27 cellular contexts compared by ENCODE assay signal in genomic region chr1:205150651-205151428, GRCh38.
"Had no signal": no experiment of that assay in that cellular context is flagged by ENCODE, and none has a peak within 500 bp of the region (broad histone marks: within the 10 kb centered on the region; RNA-seq: fewer than 3 reads in every experiment).

No MANE protein-coding gene starts in this region.

- H3K9ac ChIP-seq: SK-N-SH had no signal

- DNase-seq: activated B cell treated with CpG ODN at 0.5 μM for 24 hours; activated CD4-positive, alpha-beta T cell treated with anti-CD3 and anti-CD28 coated beads, Interleukin-2, amount 50 U/mL, for 1 hour; activated CD8-positive, alpha-beta T cell treated with anti-CD3 and anti-CD28 coated beads for 36 hours; activated naive CD4-positive, alpha-beta T cell treated with anti-CD3 and anti-CD28 coated beads for 36 hours; activated naive CD8-positive, alpha-beta T cell treated with anti-CD3 and anti-CD28 coated beads, Interleukin-2, amount 10 ng/mL, durations not matched to agents 7 days and 5 days; activated T-cell treated with anti-CD3 and anti-CD28 coated beads, Interleukin-2, amount 50 U/mL, for 48 hours; endodermal cell; gastrocnemius medialis; glutamatergic neuron; hypothalamus; immature natural killer cell; left lung; mucosa of descending colon; SK-N-SH; stimulated activated CD4-positive, alpha-beta T cell treated with anti-CD3 and anti-CD28 coated beads, Interleukin-4, amount 100 ng/mL, for 24 hours; stimulated activated naive CD8-positive, alpha-beta T cell treated with anti-CD3 and anti-CD28 coated beads, Interleukin-15, amount 100 ng/mL, for 72 hours; substantia nigra; SW 1271; T-helper 9 cell; upper lobe of right lung had no signal

- H3K4me3 Mint-ChIP-seq: activated B cell treated with CpG ODN at 0.5 μM for 24 hours; activated CD8-positive, alpha-beta T cell treated with anti-CD3 and anti-CD28 coated beads for 36 hours; activated naive CD4-positive, alpha-beta T cell treated with anti-CD3 and anti-CD28 coated beads for 36 hours; activated naive CD8-positive, alpha-beta T cell treated with anti-CD3 and anti-CD28 coated beads, Interleukin-2, amount 10 ng/mL, durations not matched to agents 7 days and 5 days; brain; endodermal cell; immature natural killer cell; natural killer cell treated with Interleukin-12 subunit alpha and Interleukin-12 subunit beta and Interleukin-15 and Interleukin-18, amount 100 ng/mL, for 72 hours; stimulated activated memory B cell treated with anti-CD40 and anti-IgM and Interleukin-4, amounts not matched to agents 10 μg/mL and 1 μg/mL and 100 μg/mL, for 72 hours; stimulated activated naive CD8-positive, alpha-beta T cell treated with anti-CD3 and anti-CD28 coated beads, Interleukin-15, amount 100 ng/mL, for 72 hours; T-helper 1 cell treated with Interleukin-12 subunit alpha and Interleukin-12 subunit beta and Interleukin-4 antibody, amounts not matched to agents 30 μg/mL and 1 μg/mL, for 36 hours had no signal

- H3K27ac ChIP-seq: ascending aorta, gastrocnemius medialis, left lung, skin epidermis, upper lobe of right lung had no signal

- H3K27ac Mint-ChIP-seq: activated B cell treated with CpG ODN at 0.5 μM for 24 hours; activated CD8-positive, alpha-beta T cell treated with anti-CD3 and anti-CD28 coated beads for 36 hours; activated naive CD4-positive, alpha-beta T cell treated with anti-CD3 and anti-CD28 coated beads for 36 hours; activated naive CD8-positive, alpha-beta T cell treated with anti-CD3 and anti-CD28 coated beads, Interleukin-2, amount 10 ng/mL, durations not matched to agents 7 days and 5 days; brain; endodermal cell; immature natural killer cell; natural killer cell treated with Interleukin-12 subunit alpha and Interleukin-12 subunit beta and Interleukin-15 and Interleukin-18, amount 100 ng/mL, for 72 hours; stimulated activated memory B cell treated with anti-CD40 and anti-IgM and Interleukin-4, amounts not matched to agents 10 μg/mL and 1 μg/mL and 100 μg/mL, for 72 hours; T-helper 1 cell treated with Interleukin-12 subunit alpha and Interleukin-12 subunit beta and Interleukin-4 antibody, amounts not matched to agents 30 μg/mL and 1 μg/mL, for 36 hours had no signal

- H3K4me3 ChIP-seq: ascending aorta, gastrocnemius medialis, left lung, mucosa of descending colon, skin epidermis, upper lobe of right lung had no signal

- H3K9me3 Mint-ChIP-seq: activated naive CD4-positive, alpha-beta T cell treated with anti-CD3 and anti-CD28 coated beads for 36 hours; natural killer cell treated with Interleukin-12 subunit alpha and Interleukin-12 subunit beta and Interleukin-15 and Interleukin-18, amount 100 ng/mL, for 72 hours had no signal

- H3K4me1 Mint-ChIP-seq: activated B cell treated with CpG ODN at 0.5 μM for 24 hours; activated naive CD8-positive, alpha-beta T cell treated with anti-CD3 and anti-CD28 coated beads, Interleukin-2, amount 10 ng/mL, durations not matched to agents 7 days and 5 days; brain; endodermal cell; immature natural killer cell; stimulated activated memory B cell treated with anti-CD40 and anti-IgM and Interleukin-4, amounts not matched to agents 10 μg/mL and 1 μg/mL and 100 μg/mL, for 72 hours; stimulated activated naive CD8-positive, alpha-beta T cell treated with anti-CD3 and anti-CD28 coated beads, Interleukin-15, amount 100 ng/mL, for 72 hours had no signal

- H3K27me3 Mint-ChIP-seq: activated B cell treated with CpG ODN at 0.5 μM for 24 hours; activated CD8-positive, alpha-beta T cell treated with anti-CD3 and anti-CD28 coated beads for 36 hours; activated naive CD8-positive, alpha-beta T cell treated with anti-CD3 and anti-CD28 coated beads, Interleukin-2, amount 10 ng/mL, durations not matched to agents 7 days and 5 days; brain; natural killer cell treated with Interleukin-12 subunit alpha and Interleukin-12 subunit beta and Interleukin-15 and Interleukin-18, amount 100 ng/mL, for 72 hours; stimulated activated memory B cell treated with anti-CD40 and anti-IgM and Interleukin-4, amounts not matched to agents 10 μg/mL and 1 μg/mL and 100 μg/mL, for 72 hours; stimulated activated naive CD8-positive, alpha-beta T cell treated with anti-CD3 and anti-CD28 coated beads, Interleukin-15, amount 100 ng/mL, for 72 hours had no signal

- ATAC-seq: activated CD8-positive, alpha-beta T cell treated with anti-CD3 and anti-CD28 coated beads for 36 hours; gastrocnemius medialis; left lung; mucosa of descending colon; natural killer cell treated with Interleukin-12 subunit alpha and Interleukin-12 subunit beta and Interleukin-15 and Interleukin-18, amount 100 ng/mL, for 72 hours; sciatic nerve; stimulated activated memory B cell treated with anti-CD40 and anti-IgM and Interleukin-4, amounts not matched to agents 10 μg/mL and 1 μg/mL and 100 μg/mL, for 72 hours; stimulated activated naive CD8-positive, alpha-beta T cell treated with anti-CD3 and anti-CD28 coated beads, Interleukin-15, amount 100 ng/mL, for 72 hours; upper lobe of right lung had no signal

- H3K9me3 ChIP-seq: ascending aorta, gastrocnemius medialis had no signal

- H3K4me2 ChIP-seq: SK-N-SH had no signal

- H3K4me1 ChIP-seq: ascending aorta, gastrocnemius medialis, left lung, upper lobe of right lung had no signal

- H3K27me3 ChIP-seq: ascending aorta, gastrocnemius medialis, left lung, upper lobe of right lung had no signal
